In genomic region chr6:136039185-136039584, GRCh38 we compare ENCODE assay signal across 21 cellular contexts.
DNase-seq lines count a peak whose midpoint lies in the region; ATAC-seq and TF ChIP-seq lines count a peak whose summit lies in the region.
"Had no signal": no experiment of that assay in that cellular context is flagged by ENCODE, and none has a peak within 500 bp of the region (broad histone marks: within the 10 kb centered on the region; RNA-seq: fewer than 3 reads in every experiment).

No MANE protein-coding gene starts in this region.

- H3K79me2 ChIP-seq in SK-N-SH (ENCODE audit: insufficient read depth): no peaks in the 10 kb centered on the region

- no peaks in the 10 kb centered on the region for H3K36me3 Mint-ChIP-seq in osteocyte (ENCODE audit: unreplicated experiment)
- H3K36me3 Mint-ChIP-seq: activated naive CD4-positive, alpha-beta T cell treated with anti-CD3 and anti-CD28 coated beads, Interleukin-2, amount 50 U/mL, for 72 hours; CD4-positive, alpha-beta memory T cell; stimulated activated naive B cell treated with anti-CD40 and anti-IgM and Interleukin-4, amounts not matched to agents 10 μg/mL and 1 μg/mL and 100 μg/mL, for 72 hours had no signal

- H3K27me3 Mint-ChIP-seq in osteocyte (ENCODE audit: unreplicated experiment): no peaks in the 10 kb centered on the region
- no peaks in the 10 kb centered on the region for H3K27me3 Mint-ChIP-seq in stimulated activated naive CD8-positive, alpha-beta T cell treated with anti-CD3 and anti-CD28 coated beads, Interleukin-15, amount 100 ng/mL, for 72 hours
- H3K27me3 Mint-ChIP-seq: memory B cell; stimulated activated naive B cell treated with anti-CD40 and anti-IgM and Interleukin-4, amounts not matched to agents 10 μg/mL and 1 μg/mL and 100 μg/mL, for 72 hours had no signal

- H3K4me3 ChIP-seq in SK-N-SH (ENCODE audit: low read depth in 2 of 2, low read length in 1 of 2): peak overlapping the region; percentile 48 to 58; a peak in 3 of 4 replicates
- peak overlapping the region; percentile 85 for H3K4me3 ChIP-seq in fibroblast of the aortic adventitia (ENCODE audit: low read depth, low read length)
- peak overlapping the region; percentile 44 for H3K4me3 ChIP-seq in upper lobe of right lung
- H3K4me3 ChIP-seq: GM23338, K562 had no signal

- WGBS in SK-N-SH (ENCODE audit: low lambda C conversion rate): 73% methylated on average over 4 of the region's 4 CpGs

- H3K4me1 ChIP-seq in SK-N-SH (ENCODE audit: control insufficient read depth in 1 of 2, insufficient read depth in 2 of 2, low read depth in 1 of 2, low read length in 1 of 2) (peaks cover 18 to 37% of the 10 kb centered on the region in 2 experiments), upper lobe of right lung (peaks cover 21% of the 10 kb centered on the region)

- H3K9me3 ChIP-seq in SK-N-SH (no peaks in the 10 kb centered on the region), upper lobe of right lung (no peaks in the 10 kb centered on the region)

- peaks cover 52% of the 10 kb centered on the region for H3K4me1 Mint-ChIP-seq in osteocyte (ENCODE audit: unreplicated experiment)
- H3K4me1 Mint-ChIP-seq in stimulated activated naive CD8-positive, alpha-beta T cell treated with anti-CD3 and anti-CD28 coated beads, Interleukin-15, amount 100 ng/mL, for 72 hours: peaks cover 24% of the 10 kb centered on the region

- no peak overlapping the region for H3K9ac ChIP-seq in SK-N-SH

- H3K9me3 Mint-ChIP-seq in osteocyte (ENCODE audit: unreplicated experiment): no peaks in the 10 kb centered on the region
- no peaks in the 10 kb centered on the region for H3K9me3 Mint-ChIP-seq in stimulated activated naive CD8-positive, alpha-beta T cell treated with anti-CD3 and anti-CD28 coated beads, Interleukin-15, amount 100 ng/mL, for 72 hours
- H3K9me3 Mint-ChIP-seq: activated naive CD4-positive, alpha-beta T cell treated with anti-CD3 and anti-CD28 coated beads, Interleukin-2, amount 50 U/mL, for 72 hours; CD4-positive, alpha-beta memory T cell; GM23338; memory B cell; neural crest cell; stimulated activated naive B cell treated with anti-CD40 and anti-IgM and Interleukin-4, amounts not matched to agents 10 μg/mL and 1 μg/mL and 100 μg/mL, for 72 hours had no signal

- H3K9me2 ChIP-seq in SK-N-SH: no peaks in the 10 kb centered on the region

- ATAC-seq in SK-N-SH treated with all-trans-retinoic acid at 6 μM for 48 hours (no peak), upper lobe of right lung (no peak)
- ATAC-seq in stimulated activated naive CD8-positive, alpha-beta T cell treated with anti-CD3 and anti-CD28 coated beads, Interleukin-15, amount 100 ng/mL, for 72 hours: no peak
- ATAC-seq: activated naive CD4-positive, alpha-beta T cell treated with anti-CD3 and anti-CD28 coated beads, Interleukin-2, amount 50 U/mL, for 72 hours; GM23338; K562; stimulated activated naive B cell treated with anti-CD40 and anti-IgM and Interleukin-4, amounts not matched to agents 10 μg/mL and 1 μg/mL and 100 μg/mL, for 72 hours had no signal

- H3F3A ChIP-seq in SK-N-SH (replicated peaks; ENCODE audit: insufficient read depth): peaks cover 3% of the 10 kb centered on the region

- H2AFZ ChIP-seq in SK-N-SH (ENCODE audit: low read depth): no peak overlapping the region
- H2AFZ ChIP-seq: GM23338 had no signal

- peaks cover 0 to 5% of the 10 kb centered on the region in 2 experiments for H3K36me3 ChIP-seq in SK-N-SH (replicated peaks in 1 of 2; ENCODE audit: control insufficient read depth in 1 of 2, insufficient read depth in 2 of 2, low read length in 1 of 2)
- H3K36me3 ChIP-seq in upper lobe of right lung: no peaks in the 10 kb centered on the region

- peak overlapping the region; percentile 83; the same call in 1 of the 2 replicates for H3K4me2 ChIP-seq in SK-N-SH
- H3K4me2 ChIP-seq: GM23338 had no signal

- POLR2A ChIA-PET in SK-N-SH (lab: Yijun Ruan, JAX): interaction anchor here (1.9 kb wide), 1 partner anchor 65 kb away, joined by 4 read pairs; no protein-coding TSS in a partner anchor

- no peak for TF ChIP-seq EP300 in SK-N-SH (IDR thresholded peaks at IDR 0.05; ENCODE audit: borderline replicate concordance in 1 of 2, low read depth in 1 of 2, low read length in 1 of 2)

- TF ChIP-seq RAD21 in SK-N-SH (IDR thresholded peaks at IDR 0.05; ENCODE audit: low read length): no peak

- peak overlapping the region; percentile 58 to 94; a peak in 3 of 4 replicates for H3K27ac ChIP-seq in SK-N-SH (ENCODE audit: low read depth in 2 of 2, low read length in 1 of 2)
- H3K27ac ChIP-seq in upper lobe of right lung: no peak overlapping the region
- H3K27ac ChIP-seq: 22Rv1, RWPE1 had no signal

- no peak for DNase-seq in SK-N-SH
- DNase-seq in fibroblast of the aortic adventitia (ENCODE audit: low read depth): peak; percentile 73
- DNase-seq in osteocyte (ENCODE audit: extremely low spot score, unreplicated experiment): no peak
- no peak for DNase-seq in upper lobe of right lung
- DNase-seq in SHP77 treated with DMSO at 0.1 percent for 48 hours (lab: John Stamatoyannopoulos, UW): no peak
- DNase-seq in inferior parietal cortex (ENCODE audit: extremely low spot score): no peak
- DNase-seq in stimulated activated naive CD8-positive, alpha-beta T cell treated with anti-CD3 and anti-CD28 coated beads, Interleukin-15, amount 100 ng/mL, for 72 hours: no peak
- DNase-seq: activated CD4-positive, alpha-beta T cell treated with anti-CD3 and anti-CD28 coated beads for 1 hour; activated CD8-positive, alpha-beta memory T cell treated with anti-CD3 and anti-CD28 coated beads, Interleukin-2, amount 50 U/mL, for 48 hours; CD4-positive, alpha-beta memory T cell; NCI-H1048; NCI-H2171 treated with DMSO at 0.1 percent for 48 hours; stimulated activated naive B cell treated with anti-CD40 and anti-IgM and Interleukin-4, amounts not matched to agents 10 μg/mL and 1 μg/mL and 100 μg/mL, for 72 hours had no signal

- H4K20me1 ChIP-seq in SK-N-SH (ENCODE audit: insufficient read depth): no peaks in the 10 kb centered on the region

- peak overlapping the region; percentile 30 for H3K4me3 Mint-ChIP-seq in osteocyte (ENCODE audit: unreplicated experiment)
- no peak overlapping the region for H3K4me3 Mint-ChIP-seq in stimulated activated naive CD8-positive, alpha-beta T cell treated with anti-CD3 and anti-CD28 coated beads, Interleukin-15, amount 100 ng/mL, for 72 hours
- H3K4me3 Mint-ChIP-seq: CD4-positive, alpha-beta memory T cell; GM23338; memory B cell; neural crest cell; stimulated activated naive B cell treated with anti-CD40 and anti-IgM and Interleukin-4, amounts not matched to agents 10 μg/mL and 1 μg/mL and 100 μg/mL, for 72 hours had no signal

- CTCF ChIA-PET in SK-N-SH (lab: Yijun Ruan, JAX): interaction anchor here (1.3 to 2.1 kb wide), 6 partner anchors 11 to 533 kb away, joined by 4 to 14 read pairs (median 7); no protein-coding TSS in a partner anchor

- TF ChIP-seq CTCF in SK-N-SH (IDR thresholded peaks at IDR 0.05) (no peak), fibroblast of the aortic adventitia (IDR thresholded peaks at IDR 0.05; ENCODE audit: insufficient read depth, low read length) (no peak), osteocyte (IDR thresholded peaks at IDR 0.05) (no peak), upper lobe of right lung (IDR thresholded peaks at IDR 0.05) (no peak)

- H3K27ac Mint-ChIP-seq in osteocyte (ENCODE audit: unreplicated experiment): no peak overlapping the region
- no peak overlapping the region for H3K27ac Mint-ChIP-seq in stimulated activated naive CD8-positive, alpha-beta T cell treated with anti-CD3 and anti-CD28 coated beads, Interleukin-15, amount 100 ng/mL, for 72 hours
- H3K27ac Mint-ChIP-seq: activated naive CD4-positive, alpha-beta T cell treated with anti-CD3 and anti-CD28 coated beads, Interleukin-2, amount 50 U/mL, for 72 hours; CD4-positive, alpha-beta memory T cell; GM23338; memory B cell; stimulated activated naive B cell treated with anti-CD40 and anti-IgM and Interleukin-4, amounts not matched to agents 10 μg/mL and 1 μg/mL and 100 μg/mL, for 72 hours had no signal

- intact Hi-C loops in upper lobe of right lung (cut with DNase I): no loop called here

- H3K27me3 ChIP-seq in SK-N-SH (ENCODE audit: insufficient read depth): no peaks in the 10 kb centered on the region
- no peaks in the 10 kb centered on the region for H3K27me3 ChIP-seq in upper lobe of right lung

TF ChIP-seq in SK-N-SH, 30 proteins besides CTCF, POLR2A, EP300 and RAD21 (continues in another document):
- no peak for TF ChIP-seq SIN3A (IDR thresholded peaks at IDR 0.05; ENCODE audit: borderline replicate concordance, low read depth, low read length)
- no peak for TF ChIP-seq FOSL2 (IDR thresholded peaks at IDR 0.05; ENCODE audit: borderline replicate concordance, low read depth)
- TF ChIP-seq, protein P1, sequence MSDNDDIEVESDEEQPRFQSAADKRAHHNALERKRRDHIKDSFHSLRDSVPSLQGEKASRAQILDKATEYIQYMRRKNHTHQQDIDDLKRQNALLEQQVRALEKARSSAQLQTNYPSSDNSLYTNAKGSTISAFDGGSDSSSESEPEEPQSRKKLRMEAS (IDR thresholded peaks at IDR 0.05; ENCODE audit: low read depth): no peak
- TF ChIP-seq FOXM1 (IDR thresholded peaks at IDR 0.05; ENCODE audit: low read depth): no peak
- no peak for TF ChIP-seq EZH2phosphoT487 (IDR thresholded peaks at IDR 0.05; ENCODE audit: borderline replicate concordance, low read depth)

TF ChIP-seq in SK-N-SH treated with all-trans-retinoic acid at 6 μM for 48 hours, 23 proteins besides CTCF, POLR2A, EP300 and RAD21 (continues in another document):
- TF ChIP-seq TSHZ2 (CRISPR knock-in tag; IDR thresholded peaks at IDR 0.05): no peak
